11 cellular contexts compared by ENCODE assay signal in genomic region chr15:83091965-83092308, GRCh38. TPM values are rescaled to one million over a fixed set of nuclear protein-coding genes. Genes with fewer than 3 reads are reported as not detected.
DNase-seq lines count a peak whose midpoint lies in the region; ATAC-seq and TF ChIP-seq lines count a peak whose summit lies in the region.
"Not testable (repeated sequence)": the region's sequence is repeated elsewhere in the genome, so short reads cannot be mapped to it uniquely, and the experiment has no call there.
"Had no signal": no experiment of that assay in that cellular context is flagged by ENCODE, and none has a peak within 500 bp of the region (broad histone marks: within the 10 kb centered on the region; RNA-seq: fewer than 3 reads in every experiment).

No MANE protein-coding gene starts in this region.

- not testable (repeated sequence) for H3K36me3 Mint-ChIP-seq in activated CD4-positive, alpha-beta T cell treated with anti-CD3 and anti-CD28 coated beads for 36 hours (ENCODE audit: low read depth); activated naive CD8-positive, alpha-beta T cell treated with anti-CD3 and anti-CD28 coated beads, Interleukin-2, amount 10 ng/mL, durations not matched to agents 7 days and 5 days; natural killer cell treated with Interleukin-12 subunit alpha and Interleukin-12 subunit beta and Interleukin-15 and Interleukin-18, amount 100 ng/mL, for 72 hours; stimulated activated naive CD8-positive, alpha-beta T cell treated with anti-CD3 and anti-CD28 coated beads, Interleukin-15, Interleukin-2, amounts not matched to agents 100 ng/mL and 50 ng/mL, for 24 hours (ENCODE audit: low read depth)

- H3K4me3 Mint-ChIP-seq in activated CD4-positive, alpha-beta T cell treated with anti-CD3 and anti-CD28 coated beads for 36 hours; activated naive CD8-positive, alpha-beta T cell treated with anti-CD3 and anti-CD28 coated beads, Interleukin-2, amount 10 ng/mL, durations not matched to agents 7 days and 5 days: not testable (repeated sequence)
- peak overlapping the region; percentile 30 for H3K4me3 Mint-ChIP-seq in natural killer cell treated with Interleukin-12 subunit alpha and Interleukin-12 subunit beta and Interleukin-15 and Interleukin-18, amount 100 ng/mL, for 72 hours
- peak overlapping the region; percentile 42 for H3K4me3 Mint-ChIP-seq in stimulated activated naive CD8-positive, alpha-beta T cell treated with anti-CD3 and anti-CD28 coated beads, Interleukin-15, Interleukin-2, amounts not matched to agents 100 ng/mL and 50 ng/mL, for 24 hours

- POLR2A ChIA-PET in activated CD4-positive, alpha-beta T cell treated with anti-CD3 and anti-CD28 coated beads for 36 hours (lab: Charles Lee); activated naive CD8-positive, alpha-beta T cell treated with anti-CD3 and anti-CD28 coated beads, Interleukin-2, amount 10 ng/mL, durations not matched to agents 7 days and 5 days (lab: Charles Lee): not testable (repeated sequence)

- H3K4me1 ChIP-seq in BLaER1 treated with 17β-estradiol and CSF1 and Interleukin-3, amounts not matched to agents 10 nM and 100 nM = peaks cover 9 to 23% (median 13%) of the 10 kb centered on the region in 10 experiments
- not testable (repeated sequence) for H3K4me1 ChIP-seq in left ventricle myocardium inferior

- not testable (repeated sequence) for DNase-seq in activated CD4-positive, alpha-beta T cell treated with anti-CD3 and anti-CD28 coated beads for 36 hours; activated naive CD8-positive, alpha-beta T cell treated with anti-CD3 and anti-CD28 coated beads, Interleukin-2, amount 10 ng/mL, durations not matched to agents 7 days and 5 days; left ventricle myocardium inferior; natural killer cell treated with Interleukin-12 subunit alpha and Interleukin-12 subunit beta and Interleukin-15 and Interleukin-18, amount 100 ng/mL, for 72 hours (ENCODE audit: low spot score)

- not testable (repeated sequence) for H4K20me1 ChIP-seq in BLaER1 treated with 17β-estradiol and CSF1 and Interleukin-3, amounts not matched to agents 10 nM and 100 nM

- CTCF ChIA-PET in activated CD4-positive, alpha-beta T cell treated with anti-CD3 and anti-CD28 coated beads for 36 hours (lab: Charles Lee) = interaction anchor here (0.8 kb wide), 1 partner anchor 1055 kb away, joined by 3 read pairs; no protein-coding TSS in a partner anchor

- not testable (repeated sequence) for H3K9me3 Mint-ChIP-seq in activated CD4-positive, alpha-beta T cell treated with anti-CD3 and anti-CD28 coated beads for 36 hours (ENCODE audit: low read depth); activated naive CD8-positive, alpha-beta T cell treated with anti-CD3 and anti-CD28 coated beads, Interleukin-2, amount 10 ng/mL, durations not matched to agents 7 days and 5 days; natural killer cell treated with Interleukin-12 subunit alpha and Interleukin-12 subunit beta and Interleukin-15 and Interleukin-18, amount 100 ng/mL, for 72 hours; stimulated activated naive CD8-positive, alpha-beta T cell treated with anti-CD3 and anti-CD28 coated beads, Interleukin-15, Interleukin-2, amounts not matched to agents 100 ng/mL and 50 ng/mL, for 24 hours

- not testable (repeated sequence) for H3K4me1 Mint-ChIP-seq in activated CD4-positive, alpha-beta T cell treated with anti-CD3 and anti-CD28 coated beads for 36 hours; activated naive CD8-positive, alpha-beta T cell treated with anti-CD3 and anti-CD28 coated beads, Interleukin-2, amount 10 ng/mL, durations not matched to agents 7 days and 5 days; natural killer cell treated with Interleukin-12 subunit alpha and Interleukin-12 subunit beta and Interleukin-15 and Interleukin-18, amount 100 ng/mL, for 72 hours (ENCODE audit: low read depth in 2 of 2); stimulated activated naive CD8-positive, alpha-beta T cell treated with anti-CD3 and anti-CD28 coated beads, Interleukin-15, Interleukin-2, amounts not matched to agents 100 ng/mL and 50 ng/mL, for 24 hours (ENCODE audit: low read depth)

- not testable (repeated sequence) for H3K9me3 ChIP-seq in BLaER1 treated with 17β-estradiol and CSF1 and Interleukin-3, amounts not matched to agents 10 nM and 100 nM (replicated peaks in 1 of 11); left ventricle myocardium inferior (replicated peaks)

- peak overlapping the region; percentile 58 for H3K27ac Mint-ChIP-seq in activated CD4-positive, alpha-beta T cell treated with anti-CD3 and anti-CD28 coated beads for 36 hours
- H3K27ac Mint-ChIP-seq in activated naive CD8-positive, alpha-beta T cell treated with anti-CD3 and anti-CD28 coated beads, Interleukin-2, amount 10 ng/mL, durations not matched to agents 7 days and 5 days = peak overlapping the region; percentile 9
- peak overlapping the region in 1 of 2 donors; percentile 48 for H3K27ac Mint-ChIP-seq in natural killer cell treated with Interleukin-12 subunit alpha and Interleukin-12 subunit beta and Interleukin-15 and Interleukin-18, amount 100 ng/mL, for 72 hours
- peak overlapping the region; percentile 84 for H3K27ac Mint-ChIP-seq in stimulated activated naive CD8-positive, alpha-beta T cell treated with anti-CD3 and anti-CD28 coated beads, Interleukin-15, Interleukin-2, amounts not matched to agents 100 ng/mL and 50 ng/mL, for 24 hours

- H3K4me3 ChIP-seq in BLaER1 treated with 17β-estradiol and CSF1 and Interleukin-3, amounts not matched to agents 10 nM and 100 nM; left ventricle myocardium inferior: not testable (repeated sequence)

- peak; percentile 8 for ATAC-seq in HG02588 (IDR thresholded peaks at IDR 0.05; ENCODE audit: unreplicated experiment)
- ATAC-seq in HG03159 (IDR thresholded peaks at IDR 0.05; ENCODE audit: unreplicated experiment) = peak; percentile 26
- ATAC-seq in activated CD4-positive, alpha-beta T cell treated with anti-CD3 and anti-CD28 coated beads for 36 hours; activated naive CD8-positive, alpha-beta T cell treated with anti-CD3 and anti-CD28 coated beads, Interleukin-2, amount 10 ng/mL, durations not matched to agents 7 days and 5 days (ENCODE audit: low read depth); natural killer cell treated with Interleukin-12 subunit alpha and Interleukin-12 subunit beta and Interleukin-15 and Interleukin-18, amount 100 ng/mL, for 72 hours: not testable (repeated sequence)

- not testable (repeated sequence) for TF ChIP-seq CTCF in left ventricle myocardium inferior (IDR thresholded peaks at IDR 0.05; ENCODE audit: borderline replicate concordance)

- intact Hi-C loops in activated CD4-positive, alpha-beta T cell treated with anti-CD3 and anti-CD28 coated beads for 36 hours (cut with DNase I, micrococcal nuclease); left ventricle myocardium inferior (cut with micrococcal nuclease): not testable (repeated sequence)

- not testable (repeated sequence) for H3K36me3 ChIP-seq in BLaER1 treated with 17β-estradiol and CSF1 and Interleukin-3, amounts not matched to agents 10 nM and 100 nM; left ventricle myocardium inferior

- peak overlapping the region in 6 of 11 experiments; percentile 9 to 50 (median 34); a peak in 5 of 22 replicates for H3K9ac ChIP-seq in BLaER1 treated with 17β-estradiol and CSF1 and Interleukin-3, amounts not matched to agents 10 nM and 100 nM

- H3K4me2 ChIP-seq in BLaER1 treated with 17β-estradiol and CSF1 and Interleukin-3, amounts not matched to agents 10 nM and 100 nM = peak overlapping the region; percentile 40 to 80 (median 58)

- H3K27ac ChIP-seq in BLaER1 treated with 17β-estradiol and CSF1 and Interleukin-3, amounts not matched to agents 10 nM and 100 nM = peak overlapping the region; percentile 20 to 72 (median 49); a peak in 17 of 22 replicates
- H3K27ac ChIP-seq in left ventricle myocardium inferior (replicated peaks) = peak overlapping the region; percentile 40

- H3K27me3 ChIP-seq in BLaER1 treated with 17β-estradiol and CSF1 and Interleukin-3, amounts not matched to agents 10 nM and 100 nM; left ventricle myocardium inferior (ENCODE audit: low read depth): not testable (repeated sequence)

- not testable (repeated sequence) for H3K27me3 Mint-ChIP-seq in activated CD4-positive, alpha-beta T cell treated with anti-CD3 and anti-CD28 coated beads for 36 hours
- H3K27me3 Mint-ChIP-seq in activated naive CD8-positive, alpha-beta T cell treated with anti-CD3 and anti-CD28 coated beads, Interleukin-2, amount 10 ng/mL, durations not matched to agents 7 days and 5 days = peaks cover 16% of the 10 kb centered on the region
- H3K27me3 Mint-ChIP-seq in natural killer cell treated with Interleukin-12 subunit alpha and Interleukin-12 subunit beta and Interleukin-15 and Interleukin-18, amount 100 ng/mL, for 72 hours = peaks cover 20% of the 10 kb centered on the region in 2 donors
- peaks cover 16% of the 10 kb centered on the region for H3K27me3 Mint-ChIP-seq in stimulated activated naive CD8-positive, alpha-beta T cell treated with anti-CD3 and anti-CD28 coated beads, Interleukin-15, Interleukin-2, amounts not matched to agents 100 ng/mL and 50 ng/mL, for 24 hours

RNA-seq across cellular contexts. Expression of gene TM6SF1, which starts 15.5 kb away (rescaled TPM):
- 1 to 10 TPM; 1.3 to 1.5 TPM for total RNA-seq in activated CD4-positive, alpha-beta T cell treated with anti-CD3 and anti-CD28 coated beads for 36 hours
- 10 to 100 TPM; 14.3 to 16.3 TPM for total RNA-seq in activated naive CD8-positive, alpha-beta T cell treated with anti-CD3 and anti-CD28 coated beads, Interleukin-2, amount 10 ng/mL, durations not matched to agents 7 days and 5 days
- 4.7 TPM for total RNA-seq in left ventricle myocardium inferior
- 10 to 100 TPM; 15.0 to 23.7 TPM for total RNA-seq in natural killer cell treated with Interleukin-12 subunit alpha and Interleukin-12 subunit beta and Interleukin-15 and Interleukin-18, amount 100 ng/mL, for 72 hours
- total RNA-seq: A172; CD4-positive, alpha-beta T cell; PC-9 had no signal

RNA-seq across cellular contexts. Expression of gene BTBD1, which starts 24.9 kb away (rescaled TPM):
- total RNA-seq in activated CD4-positive, alpha-beta T cell treated with anti-CD3 and anti-CD28 coated beads for 36 hours = 10 to 100 TPM; 58.3 to 77.6 TPM
- total RNA-seq in activated naive CD8-positive, alpha-beta T cell treated with anti-CD3 and anti-CD28 coated beads, Interleukin-2, amount 10 ng/mL, durations not matched to agents 7 days and 5 days = 10 to 100 TPM; 56.3 to 59.2 TPM
- total RNA-seq in left ventricle myocardium inferior = 169 TPM
- total RNA-seq in natural killer cell treated with Interleukin-12 subunit alpha and Interleukin-12 subunit beta and Interleukin-15 and Interleukin-18, amount 100 ng/mL, for 72 hours = 10 to 100 TPM; 63.3 to 71.9 TPM
